ENCODE assay signal across 1 cellular context in genomic region chr1:150562384-150563339, GRCh38.
TF ChIP-seq lines count a peak whose summit lies in the region.

No MANE protein-coding gene starts in this region.

TF ChIP-seq in HCT116, 20 proteins besides CTCF, POLR2A, EP300 and RAD21 (continued from another document):
- TF ChIP-seq ZBTB33 (IDR thresholded peaks at IDR 0.05; ENCODE audit: extremely low read depth, insufficient replicate concordance, low read length) (no peak), EZH2 (IDR thresholded peaks at IDR 0.05) (no peak), POLR2AphosphoS5 (IDR thresholded peaks at IDR 0.05; ENCODE audit: low read depth, low read length) (no peak), MAX (IDR thresholded peaks at IDR 0.05) (no peak), FOSL1 (IDR thresholded peaks at IDR 0.05; ENCODE audit: low read depth) (no peak), ZNF274 (IDR thresholded peaks at IDR 0.05; ENCODE audit: low read depth, low read length) (no peak), EZH2phosphoT487 (IDR thresholded peaks at IDR 0.05; ENCODE audit: borderline replicate concordance) (no peak), EGR1 (IDR thresholded peaks at IDR 0.05; ENCODE audit: low read depth) (no peak), ZFX (IDR thresholded peaks at IDR 0.05) (no peak), SP1 (IDR thresholded peaks at IDR 0.05; ENCODE audit: low read depth) (no peak)
